ENCODE assay signal across 15 cellular contexts in the genomic region with DNA sequence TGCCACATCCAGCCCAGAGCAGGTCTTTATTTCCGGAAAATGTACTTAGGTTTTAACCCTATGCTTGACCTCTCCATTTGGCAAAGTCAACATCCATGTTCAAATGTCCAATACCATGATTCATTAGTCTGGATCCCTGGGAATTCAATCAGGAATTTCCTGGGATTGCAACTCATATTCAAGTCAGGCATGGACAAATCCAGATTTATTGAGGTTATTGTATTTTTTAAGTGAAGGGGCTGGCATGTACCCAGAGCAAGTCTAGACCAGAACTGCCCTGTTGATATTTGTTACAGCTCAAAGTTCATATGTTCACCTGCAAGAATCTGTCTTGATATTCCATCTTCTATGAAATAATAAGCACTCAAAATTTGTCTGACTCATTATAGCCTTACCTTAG.
"Had no signal": no experiment of that assay in that cellular context is flagged by ENCODE, and none has a peak within 500 bp of the region (broad histone marks: within the 10 kb centered on the region; RNA-seq: fewer than 3 reads in every experiment).

No MANE protein-coding gene starts in this region.

- DNase-seq: activated CD4-positive, alpha-beta memory T cell treated with anti-CD3 and anti-CD28 coated beads, Interleukin-2, amount 10 ng/mL, durations not matched to agents 7 days and 5 days; activated CD4-positive, alpha-beta T cell treated with anti-CD3 and anti-CD28 coated beads for 48 hours; activated CD4-positive, CD25-positive, alpha-beta regulatory T cell; activated CD8-positive, alpha-beta memory T cell treated with anti-CD3 and anti-CD28 coated beads, Interleukin-2, amount 10 ng/mL, durations not matched to agents 7 days and 5 days; caudate nucleus; endodermal cell; hypothalamus; kidney; left ventricle myocardium inferior; occipital lobe; T-cell; T-helper 9 cell; transverse colon; uterus had no signal

- ATAC-seq: activated CD8-positive, alpha-beta memory T cell treated with anti-CD3 and anti-CD28 coated beads, Interleukin-2, amount 10 ng/mL, durations not matched to agents 7 days and 5 days; T-cell had no signal

- H3K4me3 ChIP-seq: left ventricle myocardium inferior, right atrium auricular region, transverse colon, uterus had no signal
